Comparison of ENCODE assay signal across 12 cellular contexts in the genomic region with DNA sequence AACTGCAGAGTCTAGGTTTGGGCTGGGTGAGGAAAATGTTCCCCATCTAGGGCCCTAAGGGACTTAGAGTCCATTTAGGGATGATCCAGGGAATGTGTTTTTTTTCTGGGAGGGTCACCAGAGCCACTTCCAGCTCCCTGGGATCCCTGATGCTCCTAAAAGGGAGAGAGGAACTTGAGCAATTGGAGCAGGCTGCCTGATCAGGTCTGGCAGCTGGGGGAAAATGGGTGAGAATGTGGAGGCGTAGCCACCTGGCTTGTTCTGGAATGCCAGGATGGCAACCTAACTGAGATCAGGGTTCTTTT. TPM values are rescaled to one million over a fixed set of nuclear protein-coding genes. Genes with fewer than 3 reads are reported as not detected.
A peak's percentile ranks its signal among the peaks of the same experiment; 100 is the strongest.
DNase-seq lines count a peak whose midpoint lies in the region; ATAC-seq, FAIRE-seq and TF ChIP-seq lines count a peak whose summit lies in the region.
"Had no signal": no experiment of that assay in that cellular context is flagged by ENCODE, and none has a peak within 500 bp of the region (broad histone marks: within the 10 kb centered on the region; RNA-seq: fewer than 3 reads in every experiment).

No MANE protein-coding gene starts in this region.

- ATAC-seq in DND-41 (ENCODE audit: insufficient read depth, low read depth) (no peak), esophagus mucosa (peak; percentile 65)

- H3K9me3 ChIP-seq in DND-41 (ENCODE audit: insufficient read depth, low read length, severe bottlenecking) (no peaks in the 10 kb centered on the region), Karpas-422 (ENCODE audit: low read length) (no peaks in the 10 kb centered on the region), kidney (ENCODE audit: control insufficient read depth in 1 of 2, low read length in 2 of 2) (no peaks in the 10 kb centered on the region)
- H3K9me3 ChIP-seq: left lung had no signal

- DNase-seq in DND-41 (no peak), Karpas-422 (no peak), posterior vena cava (ENCODE audit: low spot score) (peak; percentile 20), GM03348 (ENCODE audit: low spot score) (no peak), RWPE1 (ENCODE audit: low spot score) (no peak), kidney (no peak)
- DNase-seq: activated B cell treated with CpG ODN at 0.5 μM for 24 hours; activated naive CD8-positive, alpha-beta T cell treated with anti-CD3 and anti-CD28 coated beads, Interleukin-2, amount 10 ng/mL, durations not matched to agents 7 days and 5 days; effector CD8-positive, alpha-beta T cell; NCI-H510A treated with DMSO at 0.1 percent for 48 hours had no signal

- H3K4me2 ChIP-seq in DND-41 (ENCODE audit: insufficient read depth, low read length) (0 out of 2 replicates have a peak overlapping the region, but pooled peaks have one; percentile 86), Karpas-422 (ENCODE audit: low read depth, low read length, poor library complexity, severe bottlenecking) (peak overlapping the region; percentile 96)

- H3K27ac ChIP-seq in DND-41 (ENCODE audit: low read length) (no peak overlapping the region), Karpas-422 (ENCODE audit: low read length) (no peak overlapping the region), RWPE1 (no peak overlapping the region), kidney (ENCODE audit: low read depth in 2 of 2, low read length in 2 of 2) (no peak overlapping the region)

- H3K27me3 ChIP-seq in DND-41 (ENCODE audit: insufficient read depth, low read length, poor library complexity): no peaks in the 10 kb centered on the region
- H3K27me3 ChIP-seq in Karpas-422 (ENCODE audit: low read length): no peaks in the 10 kb centered on the region
- H3K27me3 ChIP-seq: left lung had no signal

- POLR2A ChIA-PET in RWPE1 (lab: Yijun Ruan, JAX; ENCODE audit: low non-redundant PET): no interaction called here

- intact Hi-C loops in posterior vena cava (cut with DNase I) (no loop called here), kidney (cut with DNase I) (no loop called here)

- H4K20me1 ChIP-seq in DND-41 (ENCODE audit: insufficient read depth, low read length): no peaks in the 10 kb centered on the region
- H4K20me1 ChIP-seq in Karpas-422 (ENCODE audit: insufficient read depth, low read depth, low read length): no peaks in the 10 kb centered on the region

- peaks cover 23% of the 10 kb centered on the region for H3K4me1 ChIP-seq in DND-41 (ENCODE audit: insufficient read depth, low read length)
- peaks cover 20% of the 10 kb centered on the region for H3K4me1 ChIP-seq in Karpas-422 (ENCODE audit: low read length)
- H3K4me1 ChIP-seq in kidney (ENCODE audit: control insufficient read depth in 1 of 2, insufficient read depth in 1 of 2, low read depth in 1 of 2, low read length in 2 of 2): peaks cover 0 to 8% of the 10 kb centered on the region in 2 donors

- CTCF ChIA-PET in RWPE1 (lab: Yijun Ruan, JAX): interaction anchor here (0.5 to 3.0 kb wide), 6 partner anchors 16 to 1815 kb away, joined by 3 to 12 read pairs (median 3); partner anchors contain the start of gene TRIM34

- H2AFZ ChIP-seq in DND-41 (ENCODE audit: low read depth, low read length) (no peak overlapping the region), Karpas-422 (ENCODE audit: low read length) (no peak overlapping the region)

- H3K79me2 ChIP-seq in DND-41 (ENCODE audit: insufficient read depth, low read length): 0 out of 2 replicates have a peak, but pooled peaks cover 4% of the 10 kb centered on the region
- peaks cover 5% of the 10 kb centered on the region for H3K79me2 ChIP-seq in Karpas-422 (ENCODE audit: low read length)

- no peak overlapping the region for H3K9ac ChIP-seq in DND-41 (ENCODE audit: low read depth, low read length)
- peak overlapping the region; percentile 84 for H3K9ac ChIP-seq in Karpas-422 (ENCODE audit: low read length)
- no peak overlapping the region for H3K9ac ChIP-seq in kidney (ENCODE audit: low read length in 2 of 2)

- no peaks in the 10 kb centered on the region for H3K9me2 ChIP-seq in Karpas-422 (replicated peaks; ENCODE audit: insufficient read depth, low read length)

- TF ChIP-seq CTCF in DND-41 (IDR thresholded peaks at IDR 0.05; ENCODE audit: borderline replicate concordance, extremely low read depth, low read length, poor library complexity, severe bottlenecking) (no peak), RWPE1 (conservative IDR thresholded peaks at IDR 0.05; ENCODE audit: low read depth) (no peak), kidney (IDR thresholded peaks at IDR 0.05; ENCODE audit: borderline replicate concordance, extremely low read depth, insufficient read depth) (no peak)

- FAIRE-seq in kidney (lab: Jason Lieb, UNC): no peak

- H3K4me3 ChIP-seq in DND-41 (ENCODE audit: low read depth in 1 of 2, low read length in 2 of 2) (no peak overlapping the region), Karpas-422 (ENCODE audit: low read length) (peak overlapping the region; percentile 72; the same call in 1 of the 2 replicates), kidney (ENCODE audit: low read length in 2 of 2) (no peak overlapping the region)

- H3K36me3 ChIP-seq in DND-41 (ENCODE audit: insufficient read depth, low read length) (peaks cover 2% of the 10 kb centered on the region; the same call in 1 of the 2 replicates), Karpas-422 (ENCODE audit: insufficient read depth, low read length) (no peaks in the 10 kb centered on the region), kidney (ENCODE audit: control insufficient read depth in 1 of 2, insufficient read depth in 2 of 2, low read length in 2 of 2) (no peaks in the 10 kb centered on the region)
- H3K36me3 ChIP-seq: left lung had no signal

RNA-seq across cellular contexts. Expression of gene PGAP2, which starts 1.2 kb away (rescaled TPM):
- 27.0 and 43.2 TPM in 2 replicates for total RNA-seq in Karpas-422 (2014; rRNA removed; shearing (Covaris generic); ENCODE audit: low replicate concordance)
- total RNA-seq in esophagus mucosa (31.8 TPM), posterior vena cava (1 to 10 TPM; 5.4 to 9.2 TPM), kidney (19.5 TPM)
- 17.5 TPM for polyA plus RNA-seq in kidney (ENCODE audit: insufficient read depth, low read depth, low replicate concordance)

RNA-seq across cellular contexts. Expression of gene NUP98, which starts 12.2 kb away (rescaled TPM):
- 123 and 124 TPM in 2 replicates for total RNA-seq in Karpas-422 (2014; rRNA removed; shearing (Covaris generic); ENCODE audit: low replicate concordance)
- total RNA-seq in esophagus mucosa (55.1 TPM), posterior vena cava (10 to 100 TPM; 51.6 to 53.8 TPM), kidney (67.6 TPM)
- 23.8 TPM for polyA plus RNA-seq in kidney (ENCODE audit: insufficient read depth, low read depth, low replicate concordance)

RNA-seq across cellular contexts. Expression of gene RHOG, which starts 31.2 kb away (rescaled TPM):
- total RNA-seq in Karpas-422 (2014; rRNA removed; shearing (Covaris generic); ENCODE audit: low replicate concordance): 54.6 and 68.5 TPM in 2 replicates
- total RNA-seq in esophagus mucosa (59.7 TPM), posterior vena cava (10 to 100 TPM; 52.0 to 55.0 TPM), kidney (56.0 TPM)
- polyA plus RNA-seq in kidney (ENCODE audit: insufficient read depth, low read depth, low replicate concordance): 43.1 TPM

RNA-seq across cellular contexts. Expression of gene STIM1, which starts 45.9 kb away (rescaled TPM):
- total RNA-seq in Karpas-422 (2014; rRNA removed; shearing (Covaris generic); ENCODE audit: low replicate concordance): 9.0 and 17.0 TPM in 2 replicates
- total RNA-seq in esophagus mucosa: 85.1 TPM
- 10 to 100 TPM; 66.9 to 81.7 TPM for total RNA-seq in posterior vena cava
- total RNA-seq in kidney: 68.0 TPM
- polyA plus RNA-seq in kidney (ENCODE audit: insufficient read depth, low read depth, low replicate concordance): 15.7 TPM
